Comparison of ENCODE assay signal across 11 cellular contexts in genomic region chr1:35560256-35561225, GRCh38. TPM values are rescaled to one million over a fixed set of nuclear protein-coding genes. Genes with fewer than 3 reads are reported as not detected.
DNase-seq lines count a peak whose midpoint lies in the region; ATAC-seq and TF ChIP-seq lines count a peak whose summit lies in the region.
"Had no signal": no experiment of that assay in that cellular context is flagged by ENCODE, and none has a peak within 500 bp of the region (broad histone marks: within the 10 kb centered on the region; RNA-seq: fewer than 3 reads in every experiment).

No MANE protein-coding gene starts in this region.

- no peak for ATAC-seq in HG02642 (IDR thresholded peaks at IDR 0.05; ENCODE audit: poor library complexity, unreplicated experiment)
- ATAC-seq: natural killer cell treated with Interleukin-12 subunit alpha and Interleukin-12 subunit beta and Interleukin-15 and Interleukin-18, amount 100 ng/mL, for 72 hours had no signal

- POLR2A ChIA-PET in HEK293T (lab: Yijun Ruan, JAX): interaction anchor here (1.2 to 2.9 kb wide), 3 partner anchors 81 to 209 kb away, joined by 3 to 14 read pairs (median 3); partner anchors contain the start of gene CLSPN

- H3K4me3 ChIP-seq in tibial artery: peak overlapping the region; percentile 4 to 17

- H3K4me1 ChIP-seq in tibial artery: peaks cover 3 to 57% (median 35%) of the 10 kb centered on the region in 4 donors

- no peaks in the 10 kb centered on the region for H3K27me3 ChIP-seq in tibial artery

- DNase-seq in activated T-cell treated with anti-CD3 and anti-CD28 coated beads, Interleukin-2, amount 50 U/mL, for 1 hour: peak; percentile 19
- no peak for DNase-seq in activated T-cell treated with anti-CD3 and anti-CD28 coated beads for 4 hours
- DNase-seq in cerebellum (ENCODE audit: low spot score): peak; percentile 63
- DNase-seq in middle frontal gyrus (ENCODE audit: extremely low spot score, low spot score): peak; percentile 70
- DNase-seq in tibial artery: peak in 1 of 2 donors; percentile 88
- no peak for DNase-seq in HEK293T (ENCODE audit: extremely low spot score)
- DNase-seq in HCEC 1CT: no peak
- DNase-seq: activated CD4-positive, alpha-beta T cell treated with anti-CD3 and anti-CD28 coated beads, Interleukin-2, amount 50 U/mL, for 48 hours had no signal

- CTCF ChIA-PET in HEK293T (lab: Yijun Ruan, JAX): no interaction called here

- peak overlapping the region in 1 of 2 donors; percentile 45 for H3K27ac ChIP-seq in tibial artery

- H3K9me3 ChIP-seq in tibial artery: no peaks in the 10 kb centered on the region

- intact Hi-C loops in tibial artery (cut with DNase I; ENCODE audit: low total_unique reads): loop anchor here (2.0 to 5.0 kb wide), 2 partner anchors 110 to 727 kb away; no protein-coding TSS in a partner anchor

- TF ChIP-seq CTCF in tibial artery (IDR thresholded peaks at IDR 0.05): no peak

- peaks cover 0 to 42% (median 9%) of the 10 kb centered on the region in 3 donors for H3K36me3 ChIP-seq in tibial artery

TF ChIP-seq in HEK293T, 16 proteins besides CTCF, POLR2A, EP300 and RAD21:
- TF ChIP-seq HDGF (IDR thresholded peaks at IDR 0.05; ENCODE audit: borderline replicate concordance): no peak
- TF ChIP-seq BHLHE40 (IDR thresholded peaks at IDR 0.05; ENCODE audit: borderline replicate concordance): no peak
- TF ChIP-seq L3MBTL2 (conservative IDR thresholded peaks at IDR 0.05): no peak
- TF ChIP-seq SUZ12 (IDR thresholded peaks at IDR 0.05): no peak
- TF ChIP-seq FOXA1 (IDR thresholded peaks at IDR 0.05): no peak
- no peak for TF ChIP-seq TARDBP (IDR thresholded peaks at IDR 0.05)
- TF ChIP-seq ZNF384 (IDR thresholded peaks at IDR 0.05): no peak
- no peak for TF ChIP-seq FOXK2 (IDR thresholded peaks at IDR 0.05)
- no peak for TF ChIP-seq LEF1 (IDR thresholded peaks at IDR 0.05; ENCODE audit: borderline replicate concordance)
- TF ChIP-seq, protein P1, sequence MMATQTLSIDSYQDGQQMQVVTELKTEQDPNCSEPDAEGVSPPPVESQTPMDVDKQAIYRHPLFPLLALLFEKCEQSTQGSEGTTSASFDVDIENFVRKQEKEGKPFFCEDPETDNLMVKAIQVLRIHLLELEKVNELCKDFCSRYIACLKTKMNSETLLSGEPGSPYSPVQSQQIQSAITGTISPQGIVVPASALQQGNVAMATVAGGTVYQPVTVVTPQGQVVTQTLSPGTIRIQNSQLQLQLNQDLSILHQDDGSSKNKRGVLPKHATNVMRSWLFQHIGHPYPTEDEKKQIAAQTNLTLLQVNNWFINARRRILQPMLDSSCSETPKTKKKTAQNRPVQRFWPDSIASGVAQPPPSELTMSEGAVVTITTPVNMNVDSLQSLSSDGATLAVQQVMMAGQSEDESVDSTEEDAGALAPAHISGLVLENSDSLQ (IDR thresholded peaks at IDR 0.05): no peak
- TF ChIP-seq FOXM1 (IDR thresholded peaks at IDR 0.05; ENCODE audit: borderline replicate concordance): no peak
- TF ChIP-seq NFRKB (IDR thresholded peaks at IDR 0.05): no peak
- no peak for TF ChIP-seq ELF4 (IDR thresholded peaks at IDR 0.05)
- TF ChIP-seq CTBP1 (IDR thresholded peaks at IDR 0.05; ENCODE audit: borderline replicate concordance): no peak
- no peak for TF ChIP-seq SP1 (IDR thresholded peaks at IDR 0.05)
- no peak for TF ChIP-seq ARNT (IDR thresholded peaks at IDR 0.05)

RNA-seq across cellular contexts. Expression of gene NCDN, which starts 2.9 kb away (rescaled TPM):
- 40.7 TPM for total RNA-seq in cerebellum

RNA-seq across cellular contexts. Expression of gene KIAA0319L, which starts 3.3 kb away (rescaled TPM):
- total RNA-seq in cerebellum: 59.1 TPM

RNA-seq across cellular contexts. Expression of gene TFAP2E, which starts 12.6 kb away (rescaled TPM):
- total RNA-seq in cerebellum: 0.54 TPM
- total RNA-seq: glomerular endothelial cell had no signal

Comparison
In these comparisons a context has a peak if more than half of its experiments do, and no peak if none do; other contexts are left out.
1. DNase-seq: peak in activated T-cell treated with anti-CD3 and anti-CD28 coated beads, Interleukin-2, amount 50 U/mL, for 1 hour (single experiment), cerebellum (single experiment) and middle frontal gyrus (single experiment); none in activated T-cell treated with anti-CD3 and anti-CD28 coated beads for 4 hours (single experiment), HEK293T (single experiment) and HCEC 1CT (single experiment).